Comparison of ENCODE assay signal across 1 cellular context in genomic region chr3:60609446-60609845, GRCh38.
TF ChIP-seq lines count a peak whose summit lies in the region.

No MANE protein-coding gene starts in this region.

TF ChIP-seq in H1, 55 proteins besides CTCF, POLR2A, EP300 and RAD21:
- TF ChIP-seq CHD1 (IDR thresholded peaks at IDR 0.05; ENCODE audit: low read depth, low read length) (no peak), USF2 (IDR thresholded peaks at IDR 0.05; ENCODE audit: low read length) (no peak), FOSL1 (IDR thresholded peaks at IDR 0.05; ENCODE audit: insufficient read depth, low read depth, low read length) (no peak), ASH2L (IDR thresholded peaks at IDR 0.05; ENCODE audit: low read length) (no peak), GABPA (IDR thresholded peaks at IDR 0.05; ENCODE audit: borderline replicate concordance, insufficient read depth, low read length) (no peak), PHF8 (conservative IDR thresholded peaks at IDR 0.05; ENCODE audit: low read depth, low read length) (no peak), JUND (IDR thresholded peaks at IDR 0.05; ENCODE audit: low read length) (0 out of 2 replicates have a peak, but pooled peaks have one; percentile 19), E2F6 (IDR thresholded peaks at IDR 0.05) (no peak), ATF2 (IDR thresholded peaks at IDR 0.05; ENCODE audit: low read length) (no peak)
